ENCODE assay signal across 9 cellular contexts in genomic region chr19:44848036-44848804, GRCh38. TPM values are rescaled to one million over a fixed set of nuclear protein-coding genes. Genes with fewer than 3 reads are reported as not detected.
A peak's percentile ranks its signal among the peaks of the same experiment; 100 is the strongest.
DNase-seq lines count a peak whose midpoint lies in the region; ATAC-seq and TF ChIP-seq lines count a peak whose summit lies in the region.
"Had no signal": no experiment of that assay in that cellular context is flagged by ENCODE, and none has a peak within 500 bp of the region (broad histone marks: within the 10 kb centered on the region; RNA-seq: fewer than 3 reads in every experiment).

No MANE protein-coding gene starts in this region.

- WGBS in thymus = 67% methylated on average over 19 of the region's 19 CpGs

- in situ Hi-C loops in astrocyte of the spinal cord (cut with HindIII; ENCODE audit: low sequenced_read_pairs) = no loop called here

- H3K9me3 ChIP-seq in thymus (ENCODE audit: control insufficient read depth) = no peaks in the 10 kb centered on the region

- H3K27ac Mint-ChIP-seq in activated CD8-positive, alpha-beta memory T cell treated with anti-CD3 and anti-CD28 coated beads, Interleukin-2, amount 10 ng/mL, durations not matched to agents 7 days and 5 days = no peak overlapping the region

- H3K36me3 ChIP-seq in thymus (ENCODE audit: control insufficient read depth, insufficient read depth) = no peaks in the 10 kb centered on the region

- peaks cover 44% of the 10 kb centered on the region for H3K27me3 Mint-ChIP-seq in activated CD8-positive, alpha-beta memory T cell treated with anti-CD3 and anti-CD28 coated beads, Interleukin-2, amount 10 ng/mL, durations not matched to agents 7 days and 5 days

- DNase-seq in activated CD8-positive, alpha-beta memory T cell treated with anti-CD3 and anti-CD28 coated beads for 24 hours = peak; percentile 57
- DNase-seq in activated CD8-positive, alpha-beta memory T cell treated with anti-CD3 and anti-CD28 coated beads, Interleukin-2, amount 10 ng/mL, durations not matched to agents 7 days and 5 days = no peak
- DNase-seq in astrocyte of the spinal cord (ENCODE audit: low read depth, low spot score) = peak; percentile 57
- peak; percentile 27 to 40 for DNase-seq in left colon
- DNase-seq in RPMI8226 = no peak

- H3K36me3 Mint-ChIP-seq in activated CD8-positive, alpha-beta memory T cell treated with anti-CD3 and anti-CD28 coated beads, Interleukin-2, amount 10 ng/mL, durations not matched to agents 7 days and 5 days = no peaks in the 10 kb centered on the region

- H3K27ac ChIP-seq in thymus (ENCODE audit: low read depth) = peak overlapping the region; percentile 22

- H3K4me3 Mint-ChIP-seq in activated CD8-positive, alpha-beta memory T cell treated with anti-CD3 and anti-CD28 coated beads, Interleukin-2, amount 10 ng/mL, durations not matched to agents 7 days and 5 days = no peak overlapping the region

- H3K4me1 ChIP-seq in thymus (ENCODE audit: control insufficient read depth, insufficient read depth, low read length) = peaks cover 12% of the 10 kb centered on the region

- no peak for TF ChIP-seq CTCF in astrocyte of the spinal cord (IDR thresholded peaks at IDR 0.05; ENCODE audit: low read depth, low read length)

- H3K9me3 Mint-ChIP-seq in activated CD8-positive, alpha-beta memory T cell treated with anti-CD3 and anti-CD28 coated beads, Interleukin-2, amount 10 ng/mL, durations not matched to agents 7 days and 5 days (ENCODE audit: low read depth) = no peaks in the 10 kb centered on the region

- peaks cover 24% of the 10 kb centered on the region for H3K27me3 ChIP-seq in thymus (ENCODE audit: control insufficient read depth, insufficient read depth)

- no peak for ATAC-seq in activated CD8-positive, alpha-beta memory T cell treated with anti-CD3 and anti-CD28 coated beads, Interleukin-2, amount 10 ng/mL, durations not matched to agents 7 days and 5 days
- ATAC-seq in left colon = no peak
- ATAC-seq in GM21447 (IDR thresholded peaks at IDR 0.05; ENCODE audit: unreplicated experiment) = no peak
- ATAC-seq in GM19328 (IDR thresholded peaks at IDR 0.05; ENCODE audit: unreplicated experiment) = no peak

- CTCF ChIA-PET in activated CD8-positive, alpha-beta memory T cell treated with anti-CD3 and anti-CD28 coated beads, Interleukin-2, amount 10 ng/mL, durations not matched to agents 7 days and 5 days (lab: Charles Lee) = interaction anchor here (0.9 to 1.8 kb wide), 4 partner anchors 11 to 194 kb away, joined by 3 to 4 read pairs (median 4); no protein-coding TSS in a partner anchor

- intact Hi-C loops in left colon (cut with DNase I, micrococcal nuclease) = loop anchor here (10.0 kb wide), 2 partner anchors 53 to 133 kb away; no protein-coding TSS in a partner anchor

- H3K4me3 ChIP-seq in astrocyte of the spinal cord (ENCODE audit: low read depth, low read length) (peak overlapping the region; percentile 99), thymus (ENCODE audit: low read length) (peak overlapping the region; percentile 43)

- H3K4me1 Mint-ChIP-seq in activated CD8-positive, alpha-beta memory T cell treated with anti-CD3 and anti-CD28 coated beads, Interleukin-2, amount 10 ng/mL, durations not matched to agents 7 days and 5 days = peaks cover 19% of the 10 kb centered on the region

RNA-seq across cellular contexts. Expression of gene NECTIN2, which starts 2.1 kb away (rescaled TPM):
- under 1 TPM; 0.49 to 0.67 TPM for total RNA-seq in activated CD8-positive, alpha-beta memory T cell treated with anti-CD3 and anti-CD28 coated beads, Interleukin-2, amount 10 ng/mL, durations not matched to agents 7 days and 5 days
- 100 to 1,000 TPM; 112 to 125 TPM for total RNA-seq in left colon
- polyA plus RNA-seq in thymus = 19.5 TPM

RNA-seq across cellular contexts. Expression of gene BCAM, which starts 39.3 kb away (rescaled TPM):
- total RNA-seq in activated CD8-positive, alpha-beta memory T cell treated with anti-CD3 and anti-CD28 coated beads, Interleukin-2, amount 10 ng/mL, durations not matched to agents 7 days and 5 days = not detected
- 10 to 100 TPM; 21.4 to 21.7 TPM for total RNA-seq in left colon
- polyA plus RNA-seq in thymus = 48.7 TPM
- total RNA-seq: activated CD8-positive, alpha-beta memory T cell treated with anti-CD3 and anti-CD28 coated beads for 36 hours had no signal

RNA-seq across cellular contexts. Expression of gene TOMM40, which starts 42.8 kb away (rescaled TPM):
- total RNA-seq in activated CD8-positive, alpha-beta memory T cell treated with anti-CD3 and anti-CD28 coated beads, Interleukin-2, amount 10 ng/mL, durations not matched to agents 7 days and 5 days = 100 to 1,000 TPM in 1 of 2 experiments, 10 to 100 TPM in 1; 66.9 to 103 TPM
- total RNA-seq in left colon = 10 to 100 TPM; 48.7 to 80.0 TPM
- polyA plus RNA-seq in thymus = 25.6 TPM

RNA-seq across cellular contexts. Expression of gene APOE, which starts 57.4 kb away (rescaled TPM):
- total RNA-seq in activated CD8-positive, alpha-beta memory T cell treated with anti-CD3 and anti-CD28 coated beads, Interleukin-2, amount 10 ng/mL, durations not matched to agents 7 days and 5 days = under 1 TPM; 0.44 to 0.47 TPM
- total RNA-seq in left colon = 10 to 100 TPM; 14.6 to 88.2 TPM
- polyA plus RNA-seq in thymus = 334 TPM

Comparison
In these comparisons a context has a peak if more than half of its experiments do, and no peak if none do; other contexts are left out.
1. DNase-seq: peak in activated CD8-positive, alpha-beta memory T cell treated with anti-CD3 and anti-CD28 coated beads for 24 hours (single experiment), astrocyte of the spinal cord (single experiment) and left colon (2 of 2); none in activated CD8-positive, alpha-beta memory T cell treated with anti-CD3 and anti-CD28 coated beads, Interleukin-2, amount 10 ng/mL, durations not matched to agents 7 days and 5 days (single experiment) and RPMI8226 (single experiment).
2. RNA of gene NECTIN2, which starts 2.1 kb away (total RNA-seq): 112 to 125 TPM in left colon; 0.49 to 0.67 TPM in activated CD8-positive, alpha-beta memory T cell treated with anti-CD3 and anti-CD28 coated beads, Interleukin-2, amount 10 ng/mL, durations not matched to agents 7 days and 5 days; every median in the first group is over 10 times any median in the second.
3. RNA of gene BCAM, which starts 39.3 kb away (total RNA-seq): 21.4 to 21.7 TPM in left colon; not detected in activated CD8-positive, alpha-beta memory T cell treated with anti-CD3 and anti-CD28 coated beads, Interleukin-2, amount 10 ng/mL, durations not matched to agents 7 days and 5 days; every median in the first group is over 10 times any median in the second.